In genomic region chr9:120177121-120177520, GRCh38 we compare ENCODE assay signal across 28 cellular contexts.
"Had no signal": no experiment of that assay in that cellular context is flagged by ENCODE, and none has a peak within 500 bp of the region (broad histone marks: within the 10 kb centered on the region; RNA-seq: fewer than 3 reads in every experiment).

No MANE protein-coding gene starts in this region.

- H3K4me3 ChIP-seq: ascending aorta, breast epithelium, cardiac muscle cell had no signal

- H3K27me3 Mint-ChIP-seq: activated CD4-positive, alpha-beta memory T cell treated with anti-CD3 and anti-CD28 coated beads for 36 hours; activated CD8-positive, alpha-beta memory T cell treated with anti-CD3 and anti-CD28 coated beads, Interleukin-2, amount 10 ng/mL, durations not matched to agents 7 days and 5 days; activated naive CD4-positive, alpha-beta T cell treated with anti-CD3 and anti-CD28 coated beads, Interleukin-2, amount 10 ng/mL, durations not matched to agents 7 days and 5 days had no signal

- H3K4me3 Mint-ChIP-seq: activated CD4-positive, alpha-beta memory T cell treated with anti-CD3 and anti-CD28 coated beads for 36 hours; activated CD4-positive, alpha-beta T cell treated with anti-CD3 and anti-CD28 coated beads for 36 hours; activated CD4-positive, alpha-beta T cell treated with anti-CD3 and anti-CD28 coated beads, Interleukin-2, amount 10 ng/mL, durations not matched to agents 24 days and 14 days; activated CD8-positive, alpha-beta memory T cell treated with anti-CD3 and anti-CD28 coated beads, Interleukin-2, amount 10 ng/mL, durations not matched to agents 7 days and 5 days; activated CD8-positive, alpha-beta T cell treated with anti-CD3 and anti-CD28 coated beads, Interleukin-2, amount 10 ng/mL, durations not matched to agents 7 days and 5 days; activated naive CD4-positive, alpha-beta T cell treated with anti-CD3 and anti-CD28 coated beads, Interleukin-2, amount 10 ng/mL, durations not matched to agents 7 days and 5 days; activated naive CD8-positive, alpha-beta T cell treated with anti-CD3 and anti-CD28 coated beads, Interleukin-2, amount 10 ng/mL, durations not matched to agents 7 days and 5 days; activated T-helper 1 cell treated with anti-CD3 and anti-CD28 coated beads, Interleukin-12 subunit alpha, Interleukin-12 subunit beta, Interleukin-2, Interleukin-4 antibody, amounts not matched to agents 30 ng/mL and 10 ng/mL and 1 ng/mL, durations not matched to agents 14 hours and 24 hours and 36 hours; brain had no signal

- H3K27ac ChIP-seq: ascending aorta, breast epithelium, cardiac muscle cell had no signal

- ATAC-seq: activated CD4-positive, alpha-beta T cell treated with anti-CD3 and anti-CD28 coated beads for 36 hours; activated CD8-positive, alpha-beta memory T cell treated with anti-CD3 and anti-CD28 coated beads, Interleukin-2, amount 10 ng/mL, durations not matched to agents 7 days and 5 days; activated CD8-positive, alpha-beta T cell treated with anti-CD3 and anti-CD28 coated beads, Interleukin-2, amount 10 ng/mL, durations not matched to agents 7 days and 5 days; activated naive CD4-positive, alpha-beta T cell treated with anti-CD3 and anti-CD28 coated beads, Interleukin-2, amount 50 U/mL, for 72 hours; esophagus mucosa had no signal

- H3K27ac Mint-ChIP-seq: activated CD4-positive, alpha-beta memory T cell treated with anti-CD3 and anti-CD28 coated beads for 36 hours; activated CD4-positive, alpha-beta T cell treated with anti-CD3 and anti-CD28 coated beads for 36 hours; activated CD4-positive, alpha-beta T cell treated with anti-CD3 and anti-CD28 coated beads, Interleukin-2, amount 10 ng/mL, durations not matched to agents 24 days and 14 days; activated CD8-positive, alpha-beta memory T cell treated with anti-CD3 and anti-CD28 coated beads, Interleukin-2, amount 10 ng/mL, durations not matched to agents 7 days and 5 days; activated CD8-positive, alpha-beta T cell treated with anti-CD3 and anti-CD28 coated beads, Interleukin-2, amount 10 ng/mL, durations not matched to agents 7 days and 5 days; activated naive CD4-positive, alpha-beta T cell treated with anti-CD3 and anti-CD28 coated beads, Interleukin-2, amount 10 ng/mL, durations not matched to agents 7 days and 5 days; activated naive CD8-positive, alpha-beta T cell treated with anti-CD3 and anti-CD28 coated beads, Interleukin-2, amount 10 ng/mL, durations not matched to agents 7 days and 5 days; activated T-helper 1 cell treated with anti-CD3 and anti-CD28 coated beads, Interleukin-12 subunit alpha, Interleukin-12 subunit beta, Interleukin-2, Interleukin-4 antibody, amounts not matched to agents 30 ng/mL and 10 ng/mL and 1 ng/mL, durations not matched to agents 14 hours and 24 hours and 36 hours; brain had no signal

- H3K9me3 Mint-ChIP-seq: activated CD4-positive, alpha-beta T cell treated with anti-CD3 and anti-CD28 coated beads, Interleukin-2, amount 10 ng/mL, durations not matched to agents 24 days and 14 days; activated naive CD4-positive, alpha-beta T cell treated with anti-CD3 and anti-CD28 coated beads, Interleukin-2, amount 10 ng/mL, durations not matched to agents 7 days and 5 days; activated naive CD8-positive, alpha-beta T cell treated with anti-CD3 and anti-CD28 coated beads, Interleukin-2, amount 10 ng/mL, durations not matched to agents 7 days and 5 days; activated T-helper 1 cell treated with anti-CD3 and anti-CD28 coated beads, Interleukin-12 subunit alpha, Interleukin-12 subunit beta, Interleukin-2, Interleukin-4 antibody, amounts not matched to agents 30 ng/mL and 10 ng/mL and 1 ng/mL, durations not matched to agents 14 hours and 24 hours and 36 hours had no signal

- H3K9me3 ChIP-seq: ascending aorta had no signal

- H3K27me3 ChIP-seq: ascending aorta, breast epithelium, cardiac muscle cell had no signal

- FAIRE-seq: colon, frontal cortex had no signal

- H3K4me1 Mint-ChIP-seq: activated CD4-positive, alpha-beta T cell treated with anti-CD3 and anti-CD28 coated beads for 36 hours; activated CD4-positive, alpha-beta T cell treated with anti-CD3 and anti-CD28 coated beads, Interleukin-2, amount 10 ng/mL, durations not matched to agents 24 days and 14 days; activated CD8-positive, alpha-beta memory T cell treated with anti-CD3 and anti-CD28 coated beads, Interleukin-2, amount 10 ng/mL, durations not matched to agents 7 days and 5 days; activated naive CD4-positive, alpha-beta T cell treated with anti-CD3 and anti-CD28 coated beads, Interleukin-2, amount 10 ng/mL, durations not matched to agents 7 days and 5 days; activated naive CD8-positive, alpha-beta T cell treated with anti-CD3 and anti-CD28 coated beads, Interleukin-2, amount 10 ng/mL, durations not matched to agents 7 days and 5 days; brain had no signal

- DNase-seq: activated CD4-positive, alpha-beta memory T cell treated with anti-CD3 and anti-CD28 coated beads for 36 hours; activated CD4-positive, alpha-beta T cell treated with anti-CD3 and anti-CD28 coated beads for 36 hours; activated CD4-positive, alpha-beta T cell treated with anti-CD3 and anti-CD28 coated beads, Interleukin-2, amount 10 ng/mL, durations not matched to agents 24 days and 14 days; activated CD4-positive, CD25-positive, alpha-beta regulatory T cell; activated CD4-positive, CD25-positive, alpha-beta regulatory T cell treated with anti-CD3 and anti-CD28 coated beads, Interleukin-2, amount 50 U/mL, for 72 hours; activated CD8-positive, alpha-beta memory T cell treated with anti-CD3 and anti-CD28 coated beads, Interleukin-2, amount 10 ng/mL, durations not matched to agents 7 days and 5 days; activated CD8-positive, alpha-beta memory T cell treated with anti-CD3 and anti-CD28 coated beads, Interleukin-2, amount 50 U/mL, for 4 hours; activated CD8-positive, alpha-beta T cell treated with anti-CD3 and anti-CD28 coated beads, Interleukin-2, amount 10 ng/mL, durations not matched to agents 7 days and 5 days; activated gamma-delta T cell; activated naive CD4-positive, alpha-beta T cell; activated naive CD4-positive, alpha-beta T cell treated with anti-CD3 and anti-CD28 coated beads, Interleukin-2, amount 10 ng/mL, durations not matched to agents 7 days and 5 days; activated naive CD8-positive, alpha-beta T cell treated with anti-CD3 and anti-CD28 coated beads, Interleukin-2, amount 10 ng/mL, durations not matched to agents 7 days and 5 days; activated T-cell treated with anti-CD3 and anti-CD28 coated beads, Interleukin-2, amount 50 U/mL, for 1 hour; activated T-cell treated with anti-CD3 and anti-CD28 coated beads, Interleukin-2, amount 50 U/mL, for 48 hours; central memory CD4-positive, alpha-beta T cell; effector CD8-positive, alpha-beta T cell; foreskin fibroblast; head of caudate nucleus; T-helper 2 cell had no signal

- H3K4me1 ChIP-seq: ascending aorta, breast epithelium had no signal

- H3K36me3 Mint-ChIP-seq: activated CD4-positive, alpha-beta memory T cell treated with anti-CD3 and anti-CD28 coated beads for 36 hours; activated CD8-positive, alpha-beta memory T cell treated with anti-CD3 and anti-CD28 coated beads, Interleukin-2, amount 10 ng/mL, durations not matched to agents 7 days and 5 days; activated naive CD4-positive, alpha-beta T cell treated with anti-CD3 and anti-CD28 coated beads, Interleukin-2, amount 10 ng/mL, durations not matched to agents 7 days and 5 days; activated naive CD4-positive, alpha-beta T cell treated with anti-CD3 and anti-CD28 coated beads, Interleukin-2, amount 50 U/mL, for 72 hours; activated naive CD8-positive, alpha-beta T cell treated with anti-CD3 and anti-CD28 coated beads, Interleukin-2, amount 10 ng/mL, durations not matched to agents 7 days and 5 days; brain had no signal

- H3K36me3 ChIP-seq: ascending aorta, breast epithelium, cardiac muscle cell had no signal
